In the genomic region with DNA sequence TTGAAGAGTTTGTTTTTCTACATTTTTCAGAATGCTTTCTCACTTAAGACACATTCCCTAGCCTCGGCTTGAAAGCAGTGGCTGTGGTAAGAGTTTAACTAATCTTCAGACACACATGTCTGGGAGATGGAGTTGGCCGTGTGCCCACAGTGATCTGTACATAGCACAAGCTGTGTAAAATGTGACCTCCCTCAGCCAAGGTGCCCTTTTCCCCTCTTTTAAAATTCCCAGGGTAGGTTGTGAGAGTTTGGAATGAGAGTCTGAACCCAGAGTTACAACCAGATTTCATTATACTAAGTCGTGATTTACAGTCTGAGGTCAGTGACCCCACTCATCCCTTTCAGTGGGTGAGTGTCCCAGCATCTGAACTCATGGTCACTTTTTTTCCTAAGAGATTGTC, we compare ENCODE assay signal across 1 cellular context.
TF ChIP-seq lines count a peak whose summit lies in the region.

No MANE protein-coding gene starts in this region.

TF ChIP-seq in WTC11, 78 proteins besides CTCF, POLR2A, EP300 and RAD21 (continued from another document):
- TF ChIP-seq HMGA2 (CRISPR knock-in tag; IDR thresholded peaks at IDR 0.05) (no peak), NR1H2 (CRISPR knock-in tag; IDR thresholded peaks at IDR 0.05) (no peak), ELF4 (CRISPR knock-in tag; IDR thresholded peaks at IDR 0.05; ENCODE audit: low read depth) (no peak), TEAD4 (CRISPR knock-in tag; IDR thresholded peaks at IDR 0.05) (no peak), CBFB (CRISPR knock-in tag; IDR thresholded peaks at IDR 0.05; ENCODE audit: low read depth) (no peak), ATF1 (CRISPR knock-in tag; IDR thresholded peaks at IDR 0.05) (no peak)
- TF ChIP-seq, protein P1, sequence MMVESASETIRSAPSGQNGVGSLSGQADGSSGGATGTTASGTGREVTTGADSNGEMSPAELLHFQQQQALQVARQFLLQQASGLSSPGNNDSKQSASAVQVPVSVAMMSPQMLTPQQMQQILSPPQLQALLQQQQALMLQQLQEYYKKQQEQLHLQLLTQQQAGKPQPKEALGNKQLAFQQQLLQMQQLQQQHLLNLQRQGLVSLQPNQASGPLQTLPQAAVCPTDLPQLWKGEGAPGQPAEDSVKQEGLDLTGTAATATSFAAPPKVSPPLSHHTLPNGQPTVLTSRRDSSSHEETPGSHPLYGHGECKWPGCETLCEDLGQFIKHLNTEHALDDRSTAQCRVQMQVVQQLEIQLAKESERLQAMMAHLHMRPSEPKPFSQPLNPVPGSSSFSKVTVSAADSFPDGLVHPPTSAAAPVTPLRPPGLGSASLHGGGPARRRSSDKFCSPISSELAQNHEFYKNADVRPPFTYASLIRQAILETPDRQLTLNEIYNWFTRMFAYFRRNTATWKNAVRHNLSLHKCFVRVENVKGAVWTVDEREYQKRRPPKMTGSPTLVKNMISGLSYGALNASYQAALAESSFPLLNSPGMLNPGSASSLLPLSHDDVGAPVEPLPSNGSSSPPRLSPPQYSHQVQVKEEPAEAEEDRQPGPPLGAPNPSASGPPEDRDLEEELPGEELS (CRISPR knock-in tag; IDR thresholded peaks at IDR 0.05), result no peak
- TF ChIP-seq, protein P2, sequence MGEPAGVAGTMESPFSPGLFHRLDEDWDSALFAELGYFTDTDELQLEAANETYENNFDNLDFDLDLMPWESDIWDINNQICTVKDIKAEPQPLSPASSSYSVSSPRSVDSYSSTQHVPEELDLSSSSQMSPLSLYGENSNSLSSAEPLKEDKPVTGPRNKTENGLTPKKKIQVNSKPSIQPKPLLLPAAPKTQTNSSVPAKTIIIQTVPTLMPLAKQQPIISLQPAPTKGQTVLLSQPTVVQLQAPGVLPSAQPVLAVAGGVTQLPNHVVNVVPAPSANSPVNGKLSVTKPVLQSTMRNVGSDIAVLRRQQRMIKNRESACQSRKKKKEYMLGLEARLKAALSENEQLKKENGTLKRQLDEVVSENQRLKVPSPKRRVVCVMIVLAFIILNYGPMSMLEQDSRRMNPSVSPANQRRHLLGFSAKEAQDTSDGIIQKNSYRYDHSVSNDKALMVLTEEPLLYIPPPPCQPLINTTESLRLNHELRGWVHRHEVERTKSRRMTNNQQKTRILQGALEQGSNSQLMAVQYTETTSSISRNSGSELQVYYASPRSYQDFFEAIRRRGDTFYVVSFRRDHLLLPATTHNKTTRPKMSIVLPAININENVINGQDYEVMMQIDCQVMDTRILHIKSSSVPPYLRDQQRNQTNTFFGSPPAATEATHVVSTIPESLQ (CRISPR knock-in tag; IDR thresholded peaks at IDR 0.05), result no peak
